ENCODE assay signal across 2 cellular contexts in the genomic region with DNA sequence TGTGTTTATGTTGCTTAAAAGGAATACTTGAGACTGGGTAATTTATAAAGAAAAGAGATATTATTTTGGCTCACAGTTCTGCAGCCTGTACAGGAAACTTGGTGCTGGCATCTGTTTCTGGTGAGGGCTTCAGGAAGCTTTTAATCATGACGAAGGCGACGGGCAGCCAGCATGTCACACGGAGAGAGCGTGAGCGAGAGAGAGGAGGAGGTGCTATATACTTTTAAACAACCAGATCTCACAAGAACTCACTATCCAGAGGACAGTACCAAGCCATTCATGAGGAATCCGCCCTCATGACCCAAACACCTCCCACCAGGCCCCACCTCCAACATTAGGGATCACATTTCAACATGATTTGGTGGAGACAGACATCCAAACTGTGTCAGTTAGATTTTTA.
TF ChIP-seq lines count a peak whose summit lies in the region.

No MANE protein-coding gene starts in this region.

TF ChIP-seq in HCT116, 20 proteins besides CTCF, POLR2A, EP300 and RAD21 (continued from another document):
- TF ChIP-seq, protein P1, sequence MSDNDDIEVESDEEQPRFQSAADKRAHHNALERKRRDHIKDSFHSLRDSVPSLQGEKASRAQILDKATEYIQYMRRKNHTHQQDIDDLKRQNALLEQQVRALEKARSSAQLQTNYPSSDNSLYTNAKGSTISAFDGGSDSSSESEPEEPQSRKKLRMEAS (IDR thresholded peaks at IDR 0.05), result no peak
- no peak for TF ChIP-seq SIN3A (IDR thresholded peaks at IDR 0.05; ENCODE audit: low read depth)

TF ChIP-seq in WTC11, 78 proteins besides CTCF, POLR2A, EP300 and RAD21 (continued from another document):
- TF ChIP-seq, protein P2, sequence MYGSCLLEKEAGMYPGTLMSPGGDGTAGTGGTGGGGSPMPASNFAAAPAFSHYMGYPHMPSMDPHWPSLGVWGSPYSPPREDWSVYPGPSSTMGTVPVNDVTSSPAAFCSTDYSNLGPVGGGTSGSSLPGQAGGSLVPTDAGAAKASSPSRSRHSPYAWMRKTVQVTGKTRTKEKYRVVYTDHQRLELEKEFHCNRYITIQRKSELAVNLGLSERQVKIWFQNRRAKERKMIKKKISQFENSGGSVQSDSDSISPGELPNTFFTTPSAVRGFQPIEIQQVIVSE (CRISPR knock-in tag; IDR thresholded peaks at IDR 0.05; ENCODE audit: borderline replicate concordance), result no peak
- TF ChIP-seq CREM (CRISPR knock-in tag; IDR thresholded peaks at IDR 0.05) (no peak), NFATC4 (CRISPR knock-in tag; IDR thresholded peaks at IDR 0.05) (no peak), NFYB (CRISPR knock-in tag; conservative IDR thresholded peaks at IDR 0.05; ENCODE audit: low read depth) (no peak)
